Comparison of ENCODE assay signal across 8 cellular contexts in genomic region chr3:187165144-187165543, GRCh38. TPM values are rescaled to one million over a fixed set of nuclear protein-coding genes. Genes with fewer than 3 reads are reported as not detected.
DNase-seq lines count a peak whose midpoint lies in the region; ATAC-seq, FAIRE-seq and TF ChIP-seq lines count a peak whose summit lies in the region.

No MANE protein-coding gene starts in this region.

- H3K9ac ChIP-seq in colonic mucosa (ENCODE audit: low read depth in 2 of 2, low read length in 2 of 2): no peak overlapping the region

- peak; percentile 87 for FAIRE-seq in A204.1 (lab: Jason Lieb, UNC)

- H3K36me3 ChIP-seq in colonic mucosa (no peaks in the 10 kb centered on the region), left lung (no peaks in the 10 kb centered on the region), thyroid gland (no peaks in the 10 kb centered on the region)

- H3K9me3 ChIP-seq in colonic mucosa (no peaks in the 10 kb centered on the region), left lung (no peaks in the 10 kb centered on the region), thyroid gland (no peaks in the 10 kb centered on the region)

- no peaks in the 10 kb centered on the region for H3K4me1 ChIP-seq in colonic mucosa
- H3K4me1 ChIP-seq in left lung: no peaks in the 10 kb centered on the region
- no peaks in the 10 kb centered on the region for H3K4me1 ChIP-seq in thyroid gland

- ATAC-seq in left lung: peak; percentile 88
- ATAC-seq in GM19395 (IDR thresholded peaks at IDR 0.05; ENCODE audit: unreplicated experiment): no peak

- H3K27me3 ChIP-seq in colonic mucosa (no peaks in the 10 kb centered on the region), left lung (no peaks in the 10 kb centered on the region), thyroid gland (no peaks in the 10 kb centered on the region)

- DNase-seq in GM12864 (ENCODE audit: low read depth) (peak; percentile 31), NCI-H146 treated with DMSO at 0.1 percent for 48 hours (lab: John Stamatoyannopoulos, UW; ENCODE audit: unreplicated experiment) (peak; percentile 84), SKM-1 treated with dmso at 0.1 percent for 144 hours (lab: John Stamatoyannopoulos, UW; ENCODE audit: unreplicated experiment) (peak; percentile 53), colonic mucosa (peak; percentile 35), left lung (no peak), thyroid gland (peak; percentile 23 to 26)

- intact Hi-C loops in colonic mucosa (cut with DNase I): loop anchor here (2.0 kb wide), 1 partner anchor 50 kb away; no protein-coding TSS in a partner anchor
- intact Hi-C loops in left lung (cut with DNase I): loop anchor here in 1 of 2 donors (10.0 kb wide), 1 partner anchor 50 kb away; no protein-coding TSS in a partner anchor
- intact Hi-C loops in thyroid gland (cut with DNase I): loop anchor here (2.0 kb wide), 1 partner anchor 314 kb away; no protein-coding TSS in a partner anchor

- H3K4me3 ChIP-seq in GM12864 (ENCODE audit: low read depth, low read length): no peak overlapping the region
- no peak overlapping the region for H3K4me3 ChIP-seq in colonic mucosa
- H3K4me3 ChIP-seq in left lung: no peak overlapping the region
- H3K4me3 ChIP-seq in thyroid gland (replicated peaks in 1 of 3): no peak overlapping the region

- 0 to 2% methylated on average over 3 of the region's 3 CpGs for WGBS in thyroid gland, 2 donors

- H3K27ac ChIP-seq in colonic mucosa (no peak overlapping the region), left lung (no peak overlapping the region), thyroid gland (no peak overlapping the region)

- peak; percentile 55 for TF ChIP-seq CTCF in GM12864 (IDR thresholded peaks at IDR 0.05; ENCODE audit: low read depth, low read length, missing control alignments)
- peak; percentile 52 for TF ChIP-seq CTCF in colonic mucosa (IDR thresholded peaks at IDR 0.05)
- peak; percentile 57 to 66 for TF ChIP-seq CTCF in left lung (IDR thresholded peaks at IDR 0.05)
- peak; percentile 44 to 90 (median 60) for TF ChIP-seq CTCF in thyroid gland (IDR thresholded peaks at IDR 0.05)

- TF ChIP-seq POLR2A in thyroid gland (IDR thresholded peaks at IDR 0.05): no peak

RNA-seq across cellular contexts. Expression of gene RPL39L, which starts 25.8 kb away (rescaled TPM):
- total RNA-seq in colonic mucosa (10 to 100 TPM in 1 of 2 donors, 1 to 10 TPM in 1; 2.6 to 11.6 TPM), left lung (1 to 10 TPM; 7.4 to 8.2 TPM), thyroid gland (1 to 10 TPM; 6.0 to 8.6 (median 6.9) TPM)

RNA-seq across cellular contexts. Expression of gene RTP1, which starts 32.1 kb away (rescaled TPM):
- total RNA-seq in colonic mucosa (not detected), left lung (not detected), thyroid gland (not detected)

Comparison
In these comparisons a context has a peak if more than half of its experiments do, and no peak if none do; other contexts are left out.
1. DNase-seq: peak in GM12864 (single experiment), NCI-H146 treated with DMSO at 0.1 percent for 48 hours (single experiment), SKM-1 treated with dmso at 0.1 percent for 144 hours (single experiment), colonic mucosa (single experiment) and thyroid gland (2 of 2); none in left lung (0 of 2).
2. Peak in every context shown above with its lines, with median percentiles within 50 percentile points of each other: CTCF ChIP-seq.